In the genomic region with DNA sequence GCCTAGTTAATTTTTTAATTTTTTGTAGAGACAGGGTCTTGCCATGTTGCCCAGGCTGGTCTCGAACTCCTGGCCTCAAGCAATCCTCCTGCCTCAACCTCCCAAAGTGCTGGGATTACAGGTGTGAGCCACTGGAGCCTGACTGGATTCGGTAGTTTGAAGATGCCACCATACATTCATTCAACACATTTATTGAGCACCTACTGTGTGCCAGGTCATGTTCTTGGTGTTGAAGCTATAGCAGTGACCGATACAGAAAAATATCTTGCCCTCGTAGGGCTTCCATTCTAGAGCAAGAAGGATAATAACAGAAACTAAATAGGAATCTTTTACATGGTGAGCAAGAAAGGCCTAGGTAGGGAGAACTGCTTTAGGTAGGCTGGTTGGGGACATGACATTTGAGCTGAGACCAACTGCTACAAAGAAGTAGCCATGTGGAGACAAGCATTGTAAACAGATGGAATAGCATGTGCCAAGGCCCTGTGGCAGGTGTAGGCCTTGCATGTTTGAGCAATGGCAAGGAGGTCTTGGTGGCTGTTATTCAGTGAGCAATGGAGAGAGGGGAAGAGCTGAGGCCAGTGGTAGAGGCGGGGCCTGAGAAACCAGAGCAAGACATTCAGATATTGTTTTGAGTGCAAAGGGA, we compare ENCODE assay signal across 1 cellular context.
A peak's percentile ranks its signal among the peaks of the same experiment; 100 is the strongest.
TF ChIP-seq lines count a peak whose summit lies in the region.

No MANE protein-coding gene starts in this region.

TF ChIP-seq in H1, 55 proteins besides CTCF, POLR2A, EP300 and RAD21:
- no peak for TF ChIP-seq SIRT6 (IDR thresholded peaks at IDR 0.05; ENCODE audit: low read length)
- TF ChIP-seq PHF8 (conservative IDR thresholded peaks at IDR 0.05; ENCODE audit: low read depth, low read length) = no peak
- peak; percentile 88 for TF ChIP-seq KDM1A (IDR thresholded peaks at IDR 0.05; ENCODE audit: borderline replicate concordance, low read length)
- no peak for TF ChIP-seq EZH2 (IDR thresholded peaks at IDR 0.05; ENCODE audit: low read depth, low read length, severe bottlenecking)
- no peak for TF ChIP-seq MAFK (IDR thresholded peaks at IDR 0.05; ENCODE audit: low read depth, low read length)
